In the genomic region with DNA sequence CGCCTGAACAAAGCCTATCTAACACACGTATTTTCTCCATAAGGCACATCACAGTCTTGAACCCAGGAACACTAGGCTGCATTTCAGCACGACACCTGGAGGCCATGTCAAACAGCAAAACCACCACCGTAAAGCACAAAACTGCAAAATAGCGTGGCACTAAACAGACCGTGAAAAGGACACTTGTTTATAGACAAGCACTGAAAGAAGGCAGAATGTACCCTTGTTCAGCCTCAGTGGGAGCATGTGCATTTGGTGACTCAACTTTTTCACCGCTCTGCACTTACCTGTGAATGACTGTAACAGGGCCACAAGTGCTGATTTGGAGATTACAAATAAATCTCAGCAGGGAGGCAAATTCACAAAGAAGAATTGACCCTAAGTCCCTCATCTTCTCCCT, we compare ENCODE assay signal across 18 cellular contexts.
DNase-seq lines count a peak whose midpoint lies in the region; ATAC-seq and TF ChIP-seq lines count a peak whose summit lies in the region.
"Had no signal": no experiment of that assay in that cellular context is flagged by ENCODE, and none has a peak within 500 bp of the region (broad histone marks: within the 10 kb centered on the region; RNA-seq: fewer than 3 reads in every experiment).

No MANE protein-coding gene starts in this region.

- TF ChIP-seq CTCF in DOHH2 (IDR thresholded peaks at IDR 0.05; ENCODE audit: low read depth, low read length, poor library complexity, severe bottlenecking) (peak; percentile 29), OCI-LY7 (conservative IDR thresholded peaks at IDR 0.05; ENCODE audit: low read length) (peak; percentile 39), smooth muscle cell (IDR thresholded peaks at IDR 0.05; ENCODE audit: borderline replicate concordance, insufficient read depth, poor library complexity, severe bottlenecking) (no peak)

- H3K27ac ChIP-seq in DOHH2 (ENCODE audit: low read depth, low read length) (peak overlapping the region; percentile 3; the same call in 1 of the 2 replicates), OCI-LY7 (ENCODE audit: low read depth, low read length, poor library complexity, severe bottlenecking) (no peak overlapping the region), smooth muscle cell (ENCODE audit: low read depth) (no peak overlapping the region)
- H3K27ac ChIP-seq: C4-2B had no signal

- WGBS in smooth muscle cell (ENCODE audit: low lambda C conversion rate): 89% methylated on average over 7 of the region's 7 CpGs

- DNase-seq in OCI-LY7 (ENCODE audit: low spot score) (peak; percentile 7), memory B cell (ENCODE audit: low spot score in 2 of 2) (no peak), head of caudate nucleus (no peak), GOT3 (lab: John Stamatoyannopoulos, UW) (no peak), smooth muscle cell (lab: John Stamatoyannopoulos, UW; ENCODE audit: unreplicated experiment) (no peak), DMS114 treated with DMSO at 0.1 percent for 48 hours (lab: John Stamatoyannopoulos, UW; ENCODE audit: unreplicated experiment) (no peak)
- DNase-seq in stimulated activated naive B cell treated with anti-CD40 and anti-IgM and Interleukin-4, amounts not matched to agents 10 μg/mL and 1 μg/mL and 100 μg/mL, for 72 hours: no peak
- DNase-seq: ACHN; Caco-2; CD4-positive, alpha-beta T cell; DMS153; DND-41; H7; KBM-7 had no signal

- no peaks in the 10 kb centered on the region for H3K36me3 ChIP-seq in DOHH2 (ENCODE audit: control insufficient read depth, low read length)
- no peaks in the 10 kb centered on the region for H3K36me3 ChIP-seq in OCI-LY7 (ENCODE audit: insufficient read depth, low read length)
- no peaks in the 10 kb centered on the region for H3K36me3 ChIP-seq in smooth muscle cell (ENCODE audit: low read depth)

- peaks cover 9% of the 10 kb centered on the region for H3K4me1 Mint-ChIP-seq in memory B cell
- peaks cover 23 to 34% of the 10 kb centered on the region in 2 donors for H3K4me1 Mint-ChIP-seq in stimulated activated naive B cell treated with anti-CD40 and anti-IgM and Interleukin-4, amounts not matched to agents 10 μg/mL and 1 μg/mL and 100 μg/mL, for 72 hours

- H3K4me1 ChIP-seq in DOHH2 (ENCODE audit: control insufficient read depth, low read length): peaks cover 31% of the 10 kb centered on the region
- no peaks in the 10 kb centered on the region for H3K4me1 ChIP-seq in OCI-LY7 (ENCODE audit: insufficient read depth, low read length, poor library complexity, severe bottlenecking)
- H3K4me1 ChIP-seq in smooth muscle cell (ENCODE audit: low read depth): no peaks in the 10 kb centered on the region
- H3K4me1 ChIP-seq: Caco-2 had no signal

- CTCF ChIA-PET in OCI-LY7 (lab: Charles Lee; ENCODE audit: unreplicated experiment): no interaction called here

- no peak for ATAC-seq in memory B cell (ENCODE audit: low read depth)
- peak; percentile 78 to 79 for ATAC-seq in stimulated activated naive B cell treated with anti-CD40 and anti-IgM and Interleukin-4, amounts not matched to agents 10 μg/mL and 1 μg/mL and 100 μg/mL, for 72 hours (replicated peaks)
- ATAC-seq: GM23338, HepG2 had no signal

- H3K4me3 ChIP-seq in DOHH2 (ENCODE audit: low read length) (peak overlapping the region; percentile 10), OCI-LY7 (ENCODE audit: low read depth, low read length, poor library complexity, severe bottlenecking) (no peak overlapping the region), smooth muscle cell (no peak overlapping the region)
- H3K4me3 ChIP-seq: GM23338 had no signal

- H3F3A ChIP-seq in DOHH2 (ENCODE audit: control insufficient read depth, insufficient read depth): no peaks in the 10 kb centered on the region
- no peaks in the 10 kb centered on the region for H3F3A ChIP-seq in smooth muscle cell (ENCODE audit: low read depth)

- no peak overlapping the region for H2AFZ ChIP-seq in OCI-LY7 (ENCODE audit: low read length)
- H2AFZ ChIP-seq in smooth muscle cell (ENCODE audit: low read depth): no peak overlapping the region
- H2AFZ ChIP-seq: GM23338 had no signal

- no peak overlapping the region for H3K4me3 Mint-ChIP-seq in memory B cell
- no peak overlapping the region for H3K4me3 Mint-ChIP-seq in stimulated activated naive B cell treated with anti-CD40 and anti-IgM and Interleukin-4, amounts not matched to agents 10 μg/mL and 1 μg/mL and 100 μg/mL, for 72 hours
- H3K4me3 Mint-ChIP-seq: CD4-positive, alpha-beta T cell; GM23338 had no signal

- no peaks in the 10 kb centered on the region for H3K36me3 Mint-ChIP-seq in memory B cell
- H3K36me3 Mint-ChIP-seq in stimulated activated naive B cell treated with anti-CD40 and anti-IgM and Interleukin-4, amounts not matched to agents 10 μg/mL and 1 μg/mL and 100 μg/mL, for 72 hours: no peaks in the 10 kb centered on the region

- H3K9me3 ChIP-seq in DOHH2 (ENCODE audit: control insufficient read depth, insufficient read depth, low read length) (no peaks in the 10 kb centered on the region), OCI-LY7 (ENCODE audit: low read length) (no peaks in the 10 kb centered on the region), smooth muscle cell (replicated peaks; ENCODE audit: low read depth) (no peaks in the 10 kb centered on the region)
- H3K9me3 ChIP-seq: Caco-2 had no signal

- no peaks in the 10 kb centered on the region for H3K9me2 ChIP-seq in DOHH2 (replicated peaks; ENCODE audit: control insufficient read depth, low read length)
- H3K9me2 ChIP-seq in OCI-LY7 (ENCODE audit: insufficient read depth, low read length): no peaks in the 10 kb centered on the region

- peak overlapping the region; percentile 29 for H3K27ac Mint-ChIP-seq in memory B cell
- no peak overlapping the region for H3K27ac Mint-ChIP-seq in stimulated activated naive B cell treated with anti-CD40 and anti-IgM and Interleukin-4, amounts not matched to agents 10 μg/mL and 1 μg/mL and 100 μg/mL, for 72 hours
- H3K27ac Mint-ChIP-seq: CD4-positive, alpha-beta T cell; GM23338 had no signal

- peaks cover 3% of the 10 kb centered on the region for H3K27me3 Mint-ChIP-seq in memory B cell
- H3K27me3 Mint-ChIP-seq in stimulated activated naive B cell treated with anti-CD40 and anti-IgM and Interleukin-4, amounts not matched to agents 10 μg/mL and 1 μg/mL and 100 μg/mL, for 72 hours: no peaks in the 10 kb centered on the region

- no peak overlapping the region for H3K9ac ChIP-seq in smooth muscle cell (ENCODE audit: low read depth)

- peaks cover 2% of the 10 kb centered on the region for H3K9me3 Mint-ChIP-seq in memory B cell
- peaks cover 0 to 4% of the 10 kb centered on the region in 2 donors for H3K9me3 Mint-ChIP-seq in stimulated activated naive B cell treated with anti-CD40 and anti-IgM and Interleukin-4, amounts not matched to agents 10 μg/mL and 1 μg/mL and 100 μg/mL, for 72 hours
- H3K9me3 Mint-ChIP-seq: GM23338 had no signal

- intact Hi-C loops in OCI-LY7 (cut with micrococcal nuclease; ENCODE audit: unreplicated experiment): no loop called here
- intact Hi-C loops in head of caudate nucleus (cut with DNase I): no loop called here

- H3K27me3 ChIP-seq in DOHH2 (ENCODE audit: control insufficient read depth, low read length) (no peaks in the 10 kb centered on the region), smooth muscle cell (ENCODE audit: low read depth) (peaks cover 12% of the 10 kb centered on the region)

- H4K20me1 ChIP-seq in DOHH2 (ENCODE audit: control insufficient read depth, insufficient read depth, low read depth, low read length): no peaks in the 10 kb centered on the region
- H4K20me1 ChIP-seq in OCI-LY7 (ENCODE audit: insufficient read depth, low read length): no peaks in the 10 kb centered on the region
- H4K20me1 ChIP-seq in smooth muscle cell (ENCODE audit: low read depth): no peaks in the 10 kb centered on the region

- POLR2A ChIA-PET in OCI-LY7 (lab: Charles Lee): no interaction called here

- peak overlapping the region; percentile 54 for H3K4me2 ChIP-seq in DOHH2 (ENCODE audit: low read length)
- no peak overlapping the region for H3K4me2 ChIP-seq in OCI-LY7 (ENCODE audit: low read length)
- H3K4me2 ChIP-seq in smooth muscle cell: no peak overlapping the region
- H3K4me2 ChIP-seq: GM23338 had no signal

- no TSS peak for BruUV-seq in OCI-LY7 (replicated peaks; lab: Mats Ljungman, UMichigan)

- H3K79me2 ChIP-seq in DOHH2 (ENCODE audit: control insufficient read depth, low read length) (no peaks in the 10 kb centered on the region), OCI-LY7 (ENCODE audit: insufficient read depth, low read depth, low read length) (no peaks in the 10 kb centered on the region), smooth muscle cell (ENCODE audit: low read depth) (no peaks in the 10 kb centered on the region)
